8 cellular contexts compared by ENCODE assay signal in the genomic region with DNA sequence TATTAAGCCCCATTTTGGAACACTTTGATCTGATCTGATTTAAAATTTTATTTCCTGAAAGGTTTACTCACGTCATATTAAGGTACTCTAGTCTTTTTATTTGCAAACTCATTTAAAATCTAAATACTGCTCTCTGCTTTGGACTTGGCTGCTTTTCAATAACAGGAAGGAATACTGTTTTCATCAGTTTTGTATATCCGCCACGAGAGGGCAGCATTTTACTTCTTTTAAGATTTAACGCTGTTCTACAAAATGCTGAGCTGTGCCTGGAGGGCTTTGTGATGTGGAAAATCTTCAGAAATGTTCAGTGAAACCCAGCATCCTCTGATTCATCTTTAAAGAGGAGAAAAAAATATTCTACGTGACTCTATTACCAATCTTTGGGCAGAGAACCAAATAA. TPM values are rescaled to one million over a fixed set of nuclear protein-coding genes. Genes with fewer than 3 reads are reported as not detected.
DNase-seq lines count a peak whose midpoint lies in the region; ATAC-seq and TF ChIP-seq lines count a peak whose summit lies in the region.

No MANE protein-coding gene starts in this region.

- H3K4me3 Mint-ChIP-seq in CD14-positive monocyte (no peak overlapping the region), nephron (no peak overlapping the region)

- H3K9me3 Mint-ChIP-seq in CD14-positive monocyte (no peaks in the 10 kb centered on the region), nephron (no peaks in the 10 kb centered on the region)

- DNase-seq in CD14-positive monocyte (ENCODE audit: low spot score) (no peak), NCI-H2081 treated with DMSO at 0.1 percent for 48 hours (lab: John Stamatoyannopoulos, UW) (peak; percentile 37), UCSD-AML1 (lab: John Stamatoyannopoulos, UW; ENCODE audit: unreplicated experiment) (peak; percentile 5), epithelial cell of esophagus (ENCODE audit: low read depth) (peak; percentile 95), COLO829 (ENCODE audit: low spot score) (no peak)

- H3K4me3 ChIP-seq in epithelial cell of esophagus (ENCODE audit: low read length), result no peak overlapping the region

- no peak overlapping the region for H3K27ac Mint-ChIP-seq in CD14-positive monocyte
- H3K27ac Mint-ChIP-seq in nephron, result peak overlapping the region in 2 of 3 experiments; percentile 3 to 30

- TF ChIP-seq CTCF in CD14-positive monocyte (IDR thresholded peaks at IDR 0.05), result peak; percentile 71
- TF ChIP-seq CTCF in epithelial cell of esophagus (IDR thresholded peaks at IDR 0.05; ENCODE audit: insufficient read depth, low read depth, low read length, missing control alignments), result peak; percentile 40
- TF ChIP-seq CTCF in nephron (IDR thresholded peaks at IDR 0.05; ENCODE audit: unreplicated experiment in 3 of 3), result peak in 2 of 3 experiments; percentile 49 to 57

- intact Hi-C loops in CD14-positive monocyte (cut with micrococcal nuclease), result loop anchor here in 1 of 2 donors (10.0 kb wide), 1 partner anchor 258 kb away; no protein-coding TSS in a partner anchor

- no peaks in the 10 kb centered on the region for H3K36me3 Mint-ChIP-seq in CD14-positive monocyte
- no peaks in the 10 kb centered on the region for H3K36me3 Mint-ChIP-seq in nephron (ENCODE audit: low read depth)

- H3K4me1 Mint-ChIP-seq in CD14-positive monocyte, result peaks cover 7% of the 10 kb centered on the region
- H3K4me1 Mint-ChIP-seq in nephron, result peaks cover 12% of the 10 kb centered on the region

- H3K27me3 Mint-ChIP-seq in CD14-positive monocyte (ENCODE audit: low read depth in 3 of 3) (peaks cover 0 to 1% (median 0%) of the 10 kb centered on the region in 3 donors), nephron (ENCODE audit: low read depth) (peaks cover 4% of the 10 kb centered on the region)

- ATAC-seq in GM18519 (IDR thresholded peaks at IDR 0.05; ENCODE audit: low FRiP score, unreplicated experiment), result peak; percentile 84
- peak; percentile 73 for ATAC-seq in HG03025 (IDR thresholded peaks at IDR 0.05; ENCODE audit: low FRiP score, unreplicated experiment)

RNA-seq across cellular contexts. Expression of gene SLC38A11, which starts 37.5 kb away (rescaled TPM):
- polyA plus RNA-seq in CD14-positive monocyte, result not detected

Comparison
In these comparisons a context has a peak if more than half of its experiments do, and no peak if none do; other contexts are left out.
1. DNase-seq: peak in NCI-H2081 treated with DMSO at 0.1 percent for 48 hours (single experiment), UCSD-AML1 (single experiment) and epithelial cell of esophagus (single experiment); none in CD14-positive monocyte (single experiment) and COLO829 (single experiment).
2. H3K27ac Mint-ChIP-seq: peak in nephron (2 of 3); none in CD14-positive monocyte (0 of 7).
3. Peak in every context shown above with its lines, with median percentiles within 50 percentile points of each other: CTCF ChIP-seq.